8 cellular contexts compared by ENCODE assay signal in genomic region chr9:136864996-136865767, GRCh38. TPM values are rescaled to one million over a fixed set of nuclear protein-coding genes. Genes with fewer than 3 reads are reported as not detected.
DNase-seq lines count a peak whose midpoint lies in the region; TF ChIP-seq lines count a peak whose summit lies in the region.

No MANE protein-coding gene starts in this region.

- H3K27me3 Mint-ChIP-seq in dendritic cell treated with granulocyte-macrophage colony-stimulating factor and Interleukin-4, amounts not matched to agents 40 ng/mL and 50 ng/mL, for 4 days, result no peaks in the 10 kb centered on the region

- peaks cover 27% of the 10 kb centered on the region for H4K20me1 ChIP-seq in Loucy (ENCODE audit: insufficient read depth, low read length, poor library complexity, severe bottlenecking)

- H3K27me3 ChIP-seq in ACC112 (ENCODE audit: insufficient read depth, low read length) (no peaks in the 10 kb centered on the region), Loucy (ENCODE audit: insufficient read depth, low read length, poor library complexity, severe bottlenecking) (no peaks in the 10 kb centered on the region), muscle layer of duodenum (ENCODE audit: low read depth, low read length) (no peaks in the 10 kb centered on the region)

- peaks cover 52% of the 10 kb centered on the region for H3K36me3 Mint-ChIP-seq in dendritic cell treated with granulocyte-macrophage colony-stimulating factor and Interleukin-4, amounts not matched to agents 40 ng/mL and 50 ng/mL, for 4 days (ENCODE audit: low read depth)

- peak overlapping the region; percentile 100 for H3K4me2 ChIP-seq in Loucy (ENCODE audit: low read depth, low read length, poor library complexity, severe bottlenecking)

- H2AFZ ChIP-seq in ACC112 (ENCODE audit: low read length, unreplicated experiment) (no peak overlapping the region), Loucy (ENCODE audit: low read length) (no peak overlapping the region)

- intact Hi-C loops in dendritic cell treated with granulocyte-macrophage colony-stimulating factor and Interleukin-4, amounts not matched to agents 40 ng/mL and 50 ng/mL, for 4 days (cut with micrococcal nuclease), result no loop called here

- TF ChIP-seq CTCF in Loucy (conservative IDR thresholded peaks at IDR 0.05; ENCODE audit: low read length), result no peak

- H3K9me3 Mint-ChIP-seq in dendritic cell treated with granulocyte-macrophage colony-stimulating factor and Interleukin-4, amounts not matched to agents 40 ng/mL and 50 ng/mL, for 4 days, result no peaks in the 10 kb centered on the region

- H3K4me3 ChIP-seq in ACC112 (ENCODE audit: low read depth, low read length) (peak overlapping the region; percentile 88), Loucy (ENCODE audit: low read length, poor library complexity, severe bottlenecking) (peak overlapping the region; percentile 98), muscle layer of duodenum (ENCODE audit: low read depth in 1 of 2, low read length in 2 of 2) (peak overlapping the region; percentile 63 to 92)

- peak overlapping the region; percentile 96 for H3K9ac ChIP-seq in Loucy (ENCODE audit: low read depth, low read length, poor library complexity, severe bottlenecking)

- H3F3A ChIP-seq in Loucy (ENCODE audit: low read depth), result no peaks in the 10 kb centered on the region

- H3K36me3 ChIP-seq in ACC112 (ENCODE audit: insufficient read depth, low read length), result peaks cover 25% of the 10 kb centered on the region; the same call in 1 of the 2 replicates
- peaks cover 22% of the 10 kb centered on the region; the same call in 1 of the 2 replicates for H3K36me3 ChIP-seq in Loucy (ENCODE audit: insufficient read depth, low read length)
- H3K36me3 ChIP-seq in muscle layer of duodenum (ENCODE audit: control insufficient read depth in 1 of 2, insufficient read depth in 2 of 2, low read length in 2 of 2), result peaks cover 16 to 36% of the 10 kb centered on the region in 2 donors

- peaks cover 16% of the 10 kb centered on the region for H3K4me1 Mint-ChIP-seq in dendritic cell treated with granulocyte-macrophage colony-stimulating factor and Interleukin-4, amounts not matched to agents 40 ng/mL and 50 ng/mL, for 4 days (ENCODE audit: low read depth)

- peak overlapping the region; percentile 85 for H3K27ac Mint-ChIP-seq in dendritic cell treated with granulocyte-macrophage colony-stimulating factor and Interleukin-4, amounts not matched to agents 40 ng/mL and 50 ng/mL, for 4 days

- H3K9me3 ChIP-seq in Loucy (ENCODE audit: insufficient read depth, low read depth, low read length), result no peaks in the 10 kb centered on the region
- no peaks in the 10 kb centered on the region for H3K9me3 ChIP-seq in muscle layer of duodenum (ENCODE audit: control insufficient read depth in 1 of 2, low read length in 2 of 2)

- DNase-seq in occipital lobe (lab: John Stamatoyannopoulos, UW) (no peak), retina (no peak), DMS 273 treated with DMSO at 0.1 percent for 48 hours (lab: John Stamatoyannopoulos, UW) (no peak)
- DNase-seq in NK-92 treated with Interleukin-12 subunit alpha and Interleukin-12 subunit beta, amount 100 ng/mL, for 24 hours (lab: John Stamatoyannopoulos, UW), result no peak

- H3K4me1 ChIP-seq in ACC112 (ENCODE audit: control insufficient read depth, insufficient read depth, low read length, unreplicated experiment) (no peaks in the 10 kb centered on the region), Loucy (ENCODE audit: insufficient read depth, low read length, poor library complexity, severe bottlenecking) (peaks cover 17% of the 10 kb centered on the region), muscle layer of duodenum (ENCODE audit: control insufficient read depth in 1 of 2, insufficient read depth in 2 of 2, low read length in 2 of 2) (peaks cover 8 to 14% of the 10 kb centered on the region in 2 donors)

- peak overlapping the region; percentile 85 for H3K4me3 Mint-ChIP-seq in dendritic cell treated with granulocyte-macrophage colony-stimulating factor and Interleukin-4, amounts not matched to agents 40 ng/mL and 50 ng/mL, for 4 days

- H3K79me2 ChIP-seq in ACC112 (ENCODE audit: control insufficient read depth, insufficient read depth, low read length, unreplicated experiment) (peaks cover 36% of the 10 kb centered on the region), Loucy (ENCODE audit: insufficient read depth, low read length) (peaks cover 47% of the 10 kb centered on the region)

- H3K9me2 ChIP-seq in Loucy (replicated peaks; ENCODE audit: low read depth, low read length), result no peaks in the 10 kb centered on the region

- no peak overlapping the region; the same call in 1 of the 2 replicates for H3K27ac ChIP-seq in ACC112 (ENCODE audit: low read depth, low read length)
- peak overlapping the region; percentile 20 for H3K27ac ChIP-seq in muscle layer of duodenum (ENCODE audit: low read length)

RNA-seq across cellular contexts. Expression of gene EDF1, which starts 0.9 kb away (rescaled TPM):
- total RNA-seq in occipital lobe, result 96.2 TPM

RNA-seq across cellular contexts. Expression of gene MAMDC4, which starts 13.0 kb away (rescaled TPM):
- 2.5 TPM for total RNA-seq in occipital lobe

RNA-seq across cellular contexts. Expression of gene PHPT1, which starts 16.0 kb away (rescaled TPM):
- 76.9 TPM for total RNA-seq in occipital lobe

RNA-seq across cellular contexts. Expression of gene TRAF2, which starts 21.1 kb away (rescaled TPM):
- total RNA-seq in occipital lobe, result 8.9 TPM

RNA-seq across cellular contexts. Expression of gene AJM1, which starts 22.9 kb away (rescaled TPM):
- total RNA-seq in occipital lobe, result 0.94 TPM
